ENCODE assay signal across 14 cellular contexts in genomic region chr2:85396531-85397470, GRCh38. TPM values are rescaled to one million over a fixed set of nuclear protein-coding genes. Genes with fewer than 3 reads are reported as not detected.
A peak's percentile ranks its signal among the peaks of the same experiment; 100 is the strongest.
DNase-seq lines count a peak whose midpoint lies in the region; ATAC-seq and TF ChIP-seq lines count a peak whose summit lies in the region.
"Had no signal": no experiment of that assay in that cellular context is flagged by ENCODE, and none has a peak within 500 bp of the region (broad histone marks: within the 10 kb centered on the region; RNA-seq: fewer than 3 reads in every experiment).

No MANE protein-coding gene starts in this region.

- POLR2A ChIA-PET in MCF 10A (lab: Yijun Ruan, JAX), result interaction anchor here (0.7 kb wide), 1 partner anchor 151 kb away, joined by 3 read pairs; no protein-coding TSS in a partner anchor

- 68% methylated on average over 4 of the region's 5 CpGs for WGBS in mammary epithelial cell (ENCODE audit: low coverage, missing lambda C conversion rate)
- 34 to 36% methylated on average over 5 of the region's 5 CpGs for WGBS in aorta, 2 donors

- no peaks in the 10 kb centered on the region for H3K79me2 ChIP-seq in mammary epithelial cell (ENCODE audit: insufficient read depth, low read length)

- no peaks in the 10 kb centered on the region for H3K9me3 Mint-ChIP-seq in MCF 10A (ENCODE audit: unreplicated experiment)
- H3K9me3 Mint-ChIP-seq: CD4-positive, alpha-beta T cell; central memory CD8-positive, alpha-beta T cell; naive thymus-derived CD8-positive, alpha-beta T cell had no signal

- no peak overlapping the region for H3K4me3 Mint-ChIP-seq in MCF 10A (ENCODE audit: unreplicated experiment)
- H3K4me3 Mint-ChIP-seq: CD4-positive, alpha-beta T cell; central memory CD8-positive, alpha-beta T cell; naive thymus-derived CD8-positive, alpha-beta T cell had no signal

- TF ChIP-seq CTCF in MCF 10A (IDR thresholded peaks at IDR 0.05; ENCODE audit: unreplicated experiment), result no peak
- no peak for TF ChIP-seq CTCF in mammary epithelial cell (conservative IDR thresholded peaks at IDR 0.05 in 1 of 2, IDR thresholded peaks at IDR 0.05 in 1 of 2; ENCODE audit: extremely low read depth in 1 of 2, insufficient read depth in 1 of 2, low read depth in 1 of 2, low read length in 2 of 2)
- TF ChIP-seq CTCF in omental fat pad (IDR thresholded peaks at IDR 0.05), result no peak

- H3K9me3 ChIP-seq in mammary epithelial cell (replicated peaks; ENCODE audit: insufficient read depth, low read length) (no peaks in the 10 kb centered on the region), aorta (ENCODE audit: control insufficient read depth, low read length) (no peaks in the 10 kb centered on the region)
- H3K9me3 ChIP-seq: heart left ventricle had no signal

- H3K4me2 ChIP-seq in mammary epithelial cell (ENCODE audit: insufficient read depth, low read depth, low read length), result no peak overlapping the region

- peaks cover 62% of the 10 kb centered on the region for H3K36me3 Mint-ChIP-seq in MCF 10A (ENCODE audit: insufficient read depth, unreplicated experiment)

- peaks cover 6% of the 10 kb centered on the region for H3K4me1 Mint-ChIP-seq in MCF 10A (ENCODE audit: insufficient read depth, unreplicated experiment)
- H3K4me1 Mint-ChIP-seq: central memory CD8-positive, alpha-beta T cell had no signal

- DNase-seq in MCF 10A (ENCODE audit: unreplicated experiment) (no peak), mammary epithelial cell (no peak), omental fat pad (ENCODE audit: low spot score) (no peak), aorta (peak in 1 of 2 donors; percentile 36), DMS 273 treated with DMSO at 0.1 percent for 48 hours (lab: John Stamatoyannopoulos, UW) (no peak)
- DNase-seq: CD4-positive, alpha-beta T cell; GOT3; heart left ventricle; naive thymus-derived CD8-positive, alpha-beta T cell; NCI-H1105 had no signal

- H3K4me3 ChIP-seq in mammary epithelial cell (replicated peaks in 1 of 3; ENCODE audit: insufficient read depth in 1 of 3, low read depth in 2 of 3, low read length in 3 of 3) (no peak overlapping the region), aorta (ENCODE audit: low read length in 2 of 2) (no peak overlapping the region)
- H3K4me3 ChIP-seq: heart left ventricle had no signal

- no peak overlapping the region for H2AFZ ChIP-seq in mammary epithelial cell (ENCODE audit: low read depth, low read length)

- no peak overlapping the region for H3K9ac ChIP-seq in mammary epithelial cell (ENCODE audit: insufficient read depth, low read length)

- H4K20me1 ChIP-seq in mammary epithelial cell (ENCODE audit: insufficient read depth, low read length), result no peaks in the 10 kb centered on the region

- H3K4me1 ChIP-seq in mammary epithelial cell (ENCODE audit: insufficient read depth, low read length), result no peaks in the 10 kb centered on the region
- H3K4me1 ChIP-seq in aorta (ENCODE audit: control insufficient read depth in 1 of 2, insufficient read depth in 2 of 2, low read length in 2 of 2), result no peaks in the 10 kb centered on the region

- peak overlapping the region; percentile 37 for H3K27ac Mint-ChIP-seq in MCF 10A (ENCODE audit: low read depth, unreplicated experiment)
- H3K27ac Mint-ChIP-seq: CD4-positive, alpha-beta T cell had no signal

- BruUV-seq in MCF 10A (replicated peaks; lab: Mats Ljungman, UMichigan) (no TSS peak), mammary epithelial cell (replicated peaks; lab: Mats Ljungman, UMichigan) (no TSS peak)

- CTCF ChIA-PET in MCF 10A (lab: Yijun Ruan, JAX), result no interaction called here
- CTCF ChIA-PET in mammary epithelial cell (lab: Charles Lee; ENCODE audit: low non-redundant PET), result no interaction called here

- ATAC-seq in omental fat pad (ENCODE audit: low FRiP score), result peak; percentile 23
- ATAC-seq in aorta (ENCODE audit: low FRiP score), result no peak
- no peak for ATAC-seq in HG02642 (IDR thresholded peaks at IDR 0.05; ENCODE audit: poor library complexity, unreplicated experiment)
- ATAC-seq in GM21390 (IDR thresholded peaks at IDR 0.05; ENCODE audit: unreplicated experiment), result no peak
- ATAC-seq: naive thymus-derived CD8-positive, alpha-beta T cell had no signal

- intact Hi-C loops in MCF 10A (cut with micrococcal nuclease) (no loop called here), mammary epithelial cell (cut with micrococcal nuclease) (no loop called here), aorta (cut with DNase I) (no loop called here)

- dilution Hi-C loops in mammary epithelial cell (cut with HindIII; ENCODE audit: low sequenced_read_pairs), result no loop called here

- no peaks in the 10 kb centered on the region for H3K27me3 ChIP-seq in mammary epithelial cell (ENCODE audit: insufficient read depth, low read length)
- H3K27me3 ChIP-seq in aorta (ENCODE audit: control insufficient read depth in 1 of 2, insufficient read depth in 2 of 2, low read length in 1 of 2), result no peaks in the 10 kb centered on the region
- H3K27me3 ChIP-seq: heart left ventricle had no signal

- no peaks in the 10 kb centered on the region for H3K27me3 Mint-ChIP-seq in MCF 10A (ENCODE audit: insufficient read depth, unreplicated experiment)
- H3K27me3 Mint-ChIP-seq: CD4-positive, alpha-beta T cell; central memory CD8-positive, alpha-beta T cell; naive thymus-derived CD8-positive, alpha-beta T cell had no signal

- H3K36me3 ChIP-seq in mammary epithelial cell (ENCODE audit: insufficient read depth, low read length) (no peaks in the 10 kb centered on the region), aorta (ENCODE audit: control insufficient read depth in 1 of 2, insufficient read depth in 2 of 2, low read length in 1 of 2) (no peaks in the 10 kb centered on the region)

- in situ Hi-C loops in mammary epithelial cell (cut with MboI; ENCODE audit: low sequenced_read_pairs in 2 of 2), result no loop called here

- H3K27ac ChIP-seq in mammary epithelial cell (ENCODE audit: insufficient read depth, low read depth, low read length) (no peak overlapping the region), cingulate gyrus (ENCODE audit: low read depth, low read length) (peak overlapping the region; percentile 60), aorta (ENCODE audit: low read depth in 1 of 2, low read length in 2 of 2) (peak overlapping the region; percentile 5 to 64)

RNA-seq across cellular contexts. Expression of gene CAPG, which starts 13.4 kb away (rescaled TPM):
- 173 and 188 TPM in 2 replicates for total RNA-seq in MCF 10A (2022)
- 100 to 1,000 TPM; 140 to 186 TPM for total RNA-seq in mammary epithelial cell
- 342 TPM for polyA plus RNA-seq in mammary epithelial cell
- 129 TPM for polyA minus RNA-seq in mammary epithelial cell
- 100 to 1,000 TPM in 2 of 4 donors, 10 to 100 TPM in 2; 32.3 to 190 (median 99.5) TPM for total RNA-seq in omental fat pad
- 10 to 100 TPM; 67.1 to 78.5 TPM for total RNA-seq in aorta
- 100 to 1,000 TPM in 1 of 2 donors, 10 to 100 TPM in 1; 24.9 to 103 TPM for polyA plus RNA-seq in aorta

RNA-seq across cellular contexts. Expression of gene SH2D6, which starts 21.7 kb away (rescaled TPM):
- total RNA-seq in MCF 10A (2022) (0.84 and 2.2 TPM in 2 replicates), mammary epithelial cell (under 1 TPM in 1 of 2 donors, not detected in 1; 0.78 TPM), omental fat pad (not detected), aorta (not detected)
- polyA plus RNA-seq in mammary epithelial cell (0.06 TPM), aorta (1 to 10 TPM in 1 of 2 donors, not detected in 1; 1.5 TPM)
- polyA minus RNA-seq in mammary epithelial cell, result not detected
- total RNA-seq: heart left ventricle had no signal
- polyA plus RNA-seq: heart left ventricle; naive thymus-derived CD8-positive, alpha-beta T cell had no signal

RNA-seq across cellular contexts. Expression of gene ELMOD3, which starts 42.2 kb away (rescaled TPM):
- total RNA-seq in MCF 10A (2022) (16.2 and 16.7 TPM in 2 replicates), mammary epithelial cell (10 to 100 TPM; 17.5 to 23.0 TPM), omental fat pad (10 to 100 TPM; 42.2 to 83.8 (median 67.9) TPM), aorta (10 to 100 TPM; 17.0 to 26.6 TPM)
- polyA plus RNA-seq in mammary epithelial cell (14.3 TPM), aorta (10 to 100 TPM in 1 of 2 donors, 1 to 10 TPM in 1; 9.5 to 38.3 TPM)
- 13.5 TPM for polyA minus RNA-seq in mammary epithelial cell

RNA-seq across cellular contexts. Expression of gene RETSAT, which starts 42.5 kb away (rescaled TPM):
- total RNA-seq in MCF 10A (2022) (59.2 and 60.4 TPM in 2 replicates), mammary epithelial cell (100 to 1,000 TPM in 1 of 2 donors, 10 to 100 TPM in 1; 94.7 to 157 TPM), omental fat pad (100 to 1,000 TPM; 153 to 436 (median 303) TPM), aorta (10 to 100 TPM; 23.8 to 29.5 TPM)
- polyA plus RNA-seq in mammary epithelial cell (62.0 TPM), aorta (10 to 100 TPM; 18.9 to 22.7 TPM)
- 90.5 TPM for polyA minus RNA-seq in mammary epithelial cell
